In genomic region chr1:240027059-240027462, GRCh38 we compare ENCODE assay signal across 8 cellular contexts.
DNase-seq lines count a peak whose midpoint lies in the region; ATAC-seq, FAIRE-seq and TF ChIP-seq lines count a peak whose summit lies in the region.

No MANE protein-coding gene starts in this region.

- H3K4me3 ChIP-seq in astrocyte of the cerebellum (ENCODE audit: low read depth, low read length): no peak overlapping the region
- no peak overlapping the region for H3K4me3 ChIP-seq in keratinocyte (ENCODE audit: control insufficient read depth in 2 of 3, extremely low read depth in 1 of 3, insufficient read depth in 2 of 3, low read depth in 1 of 3, low read length in 3 of 3)
- H3K4me3 ChIP-seq in tibial nerve: no peak overlapping the region

- no peak overlapping the region for H3K4me2 ChIP-seq in keratinocyte (ENCODE audit: control insufficient read depth, extremely low read depth, insufficient read depth, low read depth, low read length)

- H3K4me1 ChIP-seq in keratinocyte (ENCODE audit: control insufficient read depth, extremely low read depth, insufficient read depth, low read length) (no peaks in the 10 kb centered on the region), tibial nerve (peaks cover 0 to 4% (median 0%) of the 10 kb centered on the region in 4 donors)

- TF ChIP-seq POLR2A in tibial nerve (IDR thresholded peaks at IDR 0.05): no peak

- peak; percentile 87 for ATAC-seq in GM19043 (IDR thresholded peaks at IDR 0.05; ENCODE audit: low read depth, unreplicated experiment)
- ATAC-seq in HG03342 (IDR thresholded peaks at IDR 0.05; ENCODE audit: unreplicated experiment): peak; percentile 89

- no peak for TF ChIP-seq EP300 in tibial nerve (IDR thresholded peaks at IDR 0.05)

- WGBS in tibial nerve, 2 donors: 2 to 3% methylated on average over 5 of the region's 5 CpGs

- no peaks in the 10 kb centered on the region for H3K79me2 ChIP-seq in keratinocyte (ENCODE audit: control insufficient read depth, insufficient read depth, low read length)

- dilution Hi-C loops in keratinocyte (cut with MboI; ENCODE audit: extremely low pct_ligation_motif_present, low sequenced_read_pairs): no loop called here

- no peaks in the 10 kb centered on the region for H3K27me3 ChIP-seq in keratinocyte (ENCODE audit: control insufficient read depth, extremely low read depth, insufficient read depth, low read length)
- H3K27me3 ChIP-seq in tibial nerve: no peaks in the 10 kb centered on the region

- in situ Hi-C loops in astrocyte of the cerebellum (cut with HindIII; ENCODE audit: low sequenced_read_pairs): loop anchor here (5.0 kb wide), 1 partner anchor 130 kb away; no protein-coding TSS in a partner anchor

- no peak overlapping the region for H2AFZ ChIP-seq in keratinocyte (ENCODE audit: control insufficient read depth, low read length)

- no peak overlapping the region for H3K9ac ChIP-seq in keratinocyte (ENCODE audit: control insufficient read depth, extremely low read depth, insufficient read depth, low read length)

- no peaks in the 10 kb centered on the region for H3K9me1 ChIP-seq in keratinocyte (ENCODE audit: control insufficient read depth, extremely low read depth, insufficient read depth, low read length)

- H3K9me3 ChIP-seq in keratinocyte (ENCODE audit: control insufficient read depth, low read depth, low read length) (no peaks in the 10 kb centered on the region), tibial nerve (no peaks in the 10 kb centered on the region)

- no peaks in the 10 kb centered on the region for H4K20me1 ChIP-seq in keratinocyte (ENCODE audit: control insufficient read depth, extremely low read depth, insufficient read depth, low read length)

- no peak for FAIRE-seq in keratinocyte (lab: Jason Lieb, UNC)

- peak; percentile 80 for DNase-seq in D341Med (ENCODE audit: low spot score)
- DNase-seq in NCI-H345 treated with DMSO at 0.1 percent for 48 hours (lab: John Stamatoyannopoulos, UW; ENCODE audit: unreplicated experiment): peak; percentile 62
- DNase-seq in astrocyte of the cerebellum (ENCODE audit: low read depth): peak; percentile 29
- DNase-seq in keratinocyte (ENCODE audit: low read depth, low spot score): no peak
- peak in 1 of 2 donors; percentile 9 for DNase-seq in tibial nerve (ENCODE audit: low spot score in 2 of 2)
- DNase-seq in activated gamma-delta T cell treated with Interleukin-2 at 50 U/mL for 16 hours: no peak

- TF ChIP-seq CTCF in astrocyte of the cerebellum (IDR thresholded peaks at IDR 0.05; ENCODE audit: low read depth, low read length, missing control alignments): peak; percentile 98
- peak; percentile 36 to 59 (median 40) for TF ChIP-seq CTCF in keratinocyte (optimal IDR thresholded peaks at IDR 0.05 in 1 of 3, IDR thresholded peaks at IDR 0.05 in 1 of 3, conservative IDR thresholded peaks at IDR 0.05 in 1 of 3; ENCODE audit: extremely low read depth in 1 of 3, insufficient read depth in 2 of 3, low read length in 3 of 3)
- peak; percentile 59 to 79 (median 72) for TF ChIP-seq CTCF in tibial nerve (IDR thresholded peaks at IDR 0.05)

- H3K36me3 ChIP-seq in keratinocyte (ENCODE audit: control insufficient read depth in 2 of 2, extremely low read depth in 1 of 2, insufficient read depth in 2 of 2, low read length in 2 of 2) (no peaks in the 10 kb centered on the region), tibial nerve (no peaks in the 10 kb centered on the region)

- H3K27ac ChIP-seq in keratinocyte (ENCODE audit: control insufficient read depth, insufficient read depth, low read length): no peak overlapping the region
- no peak overlapping the region for H3K27ac ChIP-seq in tibial nerve

Comparison
In these comparisons a context has a peak if more than half of its experiments do, and no peak if none do; other contexts are left out.
1. DNase-seq: peak in D341Med (single experiment), NCI-H345 treated with DMSO at 0.1 percent for 48 hours (single experiment) and astrocyte of the cerebellum (single experiment); none in keratinocyte (single experiment) and activated gamma-delta T cell treated with Interleukin-2 at 50 U/mL for 16 hours (single experiment).
2. CTCF ChIP-seq: peak in every context shown above with its lines; median percentile 98 in astrocyte of the cerebellum; 72 in tibial nerve; 40 in keratinocyte.